8 cellular contexts compared by ENCODE assay signal in the genomic region with DNA sequence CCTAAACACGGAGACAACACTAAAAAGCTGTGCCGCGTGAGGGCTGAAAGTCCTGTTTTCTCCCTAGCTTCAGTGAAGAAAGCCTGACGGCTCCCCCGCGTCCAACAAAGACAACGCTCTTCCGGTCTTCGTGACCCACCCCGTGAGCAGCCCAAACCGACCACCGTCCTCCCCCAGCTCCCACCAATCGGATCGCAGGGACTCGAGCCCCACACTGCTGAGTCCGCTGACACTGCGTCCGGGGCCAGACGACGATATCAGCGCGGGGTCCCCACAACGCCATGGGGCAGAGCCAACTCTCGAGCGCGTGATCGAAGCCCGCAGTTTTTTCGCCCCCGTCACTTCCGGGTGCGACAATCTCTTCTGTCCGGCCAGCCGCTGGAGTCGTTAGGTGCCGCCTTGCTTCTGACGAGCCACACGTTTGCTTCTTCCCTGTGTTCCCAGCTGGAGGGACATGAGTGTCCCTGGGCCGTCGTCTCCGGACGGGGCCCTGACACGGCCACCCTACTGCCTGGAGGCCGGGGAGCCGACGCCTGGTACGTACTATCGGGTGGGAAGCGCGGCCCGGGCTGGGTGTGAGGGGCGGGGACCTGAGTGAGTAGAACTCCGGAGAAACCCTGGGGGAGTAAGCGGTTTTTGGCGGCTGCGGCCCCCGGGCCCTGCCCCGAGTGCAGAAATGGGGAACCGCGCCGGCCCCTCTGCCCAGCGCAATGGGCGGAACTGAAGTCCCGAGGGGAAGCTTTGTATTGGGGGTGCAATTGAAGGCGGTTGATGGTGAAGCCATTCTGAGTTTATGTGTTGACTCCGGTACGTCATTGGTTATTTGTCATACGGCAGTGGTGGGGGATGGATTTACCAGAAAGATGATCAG. TPM values are rescaled to one million over a fixed set of nuclear protein-coding genes. Genes with fewer than 3 reads are reported as not detected.
DNase-seq lines count a peak whose midpoint lies in the region.

A gene with protein sequence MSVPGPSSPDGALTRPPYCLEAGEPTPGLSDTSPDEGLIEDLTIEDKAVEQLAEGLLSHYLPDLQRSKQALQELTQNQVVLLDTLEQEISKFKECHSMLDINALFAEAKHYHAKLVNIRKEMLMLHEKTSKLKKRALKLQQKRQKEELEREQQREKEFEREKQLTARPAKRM (plus strand): TSS at position 390 of the 871 bp plus-strand sequence. CDS start 65 bp downstream, at position 455.

- H3K9me3 ChIP-seq in ES-I3 (ENCODE audit: control insufficient read depth, insufficient read depth, low read length) (no peaks in the 10 kb centered on the region), SJCRH30 (replicated peaks) (no peaks in the 10 kb centered on the region), neuron (ENCODE audit: low read length) (no peaks in the 10 kb centered on the region), subcutaneous abdominal adipose tissue (ENCODE audit: control insufficient read depth in 5 of 5, low read length in 5 of 5) (no peaks in the 10 kb centered on the region)

- peak within 1 kb of the TSS; percentile 56 for H2AFZ ChIP-seq in neuron (ENCODE audit: low read depth, low read length)

- H3K9ac ChIP-seq in ES-I3 (ENCODE audit: low read depth, low read length) (peak within 1 kb of the TSS; percentile 86), subcutaneous abdominal adipose tissue (ENCODE audit: low read length in 5 of 5) (peak within 1 kb of the TSS; percentile 97 to 99 (median 99))

- H3K27ac ChIP-seq in SJCRH30: peak within 1 kb of the TSS; percentile 86
- peak within 1 kb of the TSS; percentile 100 for H3K27ac ChIP-seq in subcutaneous abdominal adipose tissue (ENCODE audit: low read depth, low read length)

- DNase-seq in H7: peak; percentile 84
- peak; percentile 87 for DNase-seq in M059J (ENCODE audit: low read depth)
- peak; percentile 94 to 96 for DNase-seq in SJCRH30
- DNase-seq in activated naive CD4-positive, alpha-beta T cell (lab: John Stamatoyannopoulos, UW): peak; percentile 67 to 81 (median 76)
- DNase-seq in foreskin melanocyte: peak; percentile 93

- H3K36me3 ChIP-seq in ES-I3 (ENCODE audit: insufficient read depth, low read length) (no peaks in the 10 kb centered on the region), H7 (replicated peaks; ENCODE audit: control insufficient read depth, insufficient read depth, low read length) (no peaks in the 10 kb centered on the region), SJCRH30 (no peaks in the 10 kb centered on the region; the same call in 1 of the 2 replicates), neuron (ENCODE audit: insufficient read depth, low read length) (peaks cover under 1% of the 10 kb centered on the region), subcutaneous abdominal adipose tissue (ENCODE audit: control insufficient read depth in 5 of 5, insufficient read depth in 5 of 5, low read length in 5 of 5) (no peaks in the 10 kb centered on the region)

- H3K27me3 ChIP-seq in H7 (ENCODE audit: control insufficient read depth, insufficient read depth, low read length) (no peaks in the 10 kb centered on the region), SJCRH30 (no peaks in the 10 kb centered on the region), neuron (ENCODE audit: insufficient read depth, low read length) (no peaks in the 10 kb centered on the region), subcutaneous abdominal adipose tissue (ENCODE audit: control insufficient read depth in 5 of 5, insufficient read depth in 4 of 5, low read length in 5 of 5) (no peaks in the 10 kb centered on the region)

- H3K4me3 ChIP-seq in H7 (ENCODE audit: insufficient read depth, low read depth, low read length): peak within 1 kb of the TSS; percentile 79
- H3K4me3 ChIP-seq in SJCRH30: peak within 1 kb of the TSS; percentile 80
- peak within 1 kb of the TSS; percentile 90 for H3K4me3 ChIP-seq in neuron (ENCODE audit: low read length)
- H3K4me3 ChIP-seq in subcutaneous abdominal adipose tissue (ENCODE audit: low read depth in 1 of 5, low read length in 5 of 5): peak within 1 kb of the TSS; percentile 79 to 95 (median 90)

- peaks cover 4% of the 10 kb centered on the region; the same call in 1 of the 2 replicates for H3K4me1 ChIP-seq in ES-I3 (ENCODE audit: insufficient read depth, low read length)
- peaks cover 10% of the 10 kb centered on the region for H3K4me1 ChIP-seq in SJCRH30
- H3K4me1 ChIP-seq in neuron (ENCODE audit: insufficient read depth, low read length): peaks cover 30% of the 10 kb centered on the region
- peaks cover 11 to 38% (median 28%) of the 10 kb centered on the region in 5 donors for H3K4me1 ChIP-seq in subcutaneous abdominal adipose tissue (ENCODE audit: control insufficient read depth in 5 of 5, insufficient read depth in 5 of 5, low read length in 5 of 5)

RNA-seq across cellular contexts. Expression of the gene that starts here (rescaled TPM):
- 34.8 and 40.1 TPM in 2 replicates for total RNA-seq in H7 (2014; rRNA removed; shearing (Covaris generic))
- 30.7 and 48.3 TPM in 2 replicates for total RNA-seq in M059J (2014; rRNA removed; shearing (Covaris generic))
- 70.2 and 70.9 TPM in 2 replicates for total RNA-seq in SJCRH30 (2014; rRNA removed; shearing (Covaris generic))

Comparison
In these comparisons a context has a peak if more than half of its experiments do, and no peak if none do; other contexts are left out.
1. Peak in every context shown above with its lines: DNase-seq, H3K4me3 ChIP-seq and H3K27ac ChIP-seq.